Comparison of ENCODE assay signal across 8 cellular contexts in genomic region chr16:4402439-4403132, GRCh38. TPM values are rescaled to one million over a fixed set of nuclear protein-coding genes. Genes with fewer than 3 reads are reported as not detected.
DNase-seq lines count a peak whose midpoint lies in the region; ATAC-seq and TF ChIP-seq lines count a peak whose summit lies in the region.

No MANE protein-coding gene starts in this region.

- no peaks in the 10 kb centered on the region for H3K4me1 ChIP-seq in RWPE2 (ENCODE audit: insufficient read depth, poor library complexity, severe bottlenecking)
- no peaks in the 10 kb centered on the region for H3K4me1 ChIP-seq in foreskin keratinocyte
- H3K4me1 ChIP-seq in transverse colon = peaks cover 0 to 5% (median 4%) of the 10 kb centered on the region in 4 donors

- TF ChIP-seq POLR2A in transverse colon (IDR thresholded peaks at IDR 0.05) = no peak

- in situ Hi-C loops in transverse colon (cut with MboI; ENCODE audit: low pct_ligation_motif_present in 1 of 4, low pct_unique_long_range_greater_than_20kb in 1 of 4, low sequenced_read_pairs in 3 of 4) = loop anchor here in 2 of 4 donors (5.0 to 10.0 kb wide), 2 partner anchors 40 to 48 kb away; partner anchors contain the start of gene PAM16 (in 1 of the 2)

- H3K27me3 ChIP-seq in RWPE2 (ENCODE audit: insufficient read depth, poor library complexity, severe bottlenecking) (no peaks in the 10 kb centered on the region), foreskin keratinocyte (no peaks in the 10 kb centered on the region), transverse colon (no peaks in the 10 kb centered on the region)

- TF ChIP-seq EP300 in transverse colon (IDR thresholded peaks at IDR 0.05; ENCODE audit: low read depth) = no peak

- DNase-seq in ELF-1 (ENCODE audit: low read depth, low spot score) (peak; percentile 90), Kasumi-1 (lab: John Stamatoyannopoulos, UW) (peak; percentile 18 to 30), RWPE2 (ENCODE audit: low spot score) (peak; percentile 75), foreskin keratinocyte (peak in 1 of 2 donors; percentile 45), occipital lobe (lab: John Stamatoyannopoulos, UW) (peak; percentile 75), transverse colon (peak; percentile 85), mesenteric fat pad (ENCODE audit: low spot score) (no peak)
- DNase-seq in activated T-helper 9 cell treated with anti-CD3 and anti-CD28 coated beads, Interleukin-2, amount 50 U/mL, for 16 hours (ENCODE audit: low read depth) = peak; percentile 62

- H3K36me3 ChIP-seq in RWPE2 (ENCODE audit: low read depth) (peaks cover 24% of the 10 kb centered on the region), transverse colon (peaks cover 0 to 13% (median 2%) of the 10 kb centered on the region in 4 donors)

- H3K27ac ChIP-seq in RWPE2 (ENCODE audit: poor library complexity, severe bottlenecking) (no peak overlapping the region), foreskin keratinocyte (no peak overlapping the region), transverse colon (no peak overlapping the region)

- intact Hi-C loops in transverse colon (cut with DNase I; ENCODE audit: low total_unique reads) = loop anchor here (1.0 kb wide), 1 partner anchor 43 kb away; no protein-coding TSS in a partner anchor

- TF ChIP-seq CTCF in RWPE2 (IDR thresholded peaks at IDR 0.05; ENCODE audit: poor library complexity, severe bottlenecking) (peak; percentile 95), foreskin keratinocyte (conservative IDR thresholded peaks at IDR 0.05) (peak; percentile 95), transverse colon (IDR thresholded peaks at IDR 0.05) (peak; percentile 88 to 94 (median 93))

- H3K4me3 ChIP-seq in RWPE2 (ENCODE audit: severe bottlenecking) = no peak overlapping the region
- H3K4me3 ChIP-seq in transverse colon = no peak overlapping the region

- 53% methylated on average over 17 of the region's 29 CpGs; no CpG with 5 or more reads in 1 of the 2 donors for WGBS in transverse colon (ENCODE audit: low coverage in 1 of 2), 2 donors

- peak; percentile 92 for ATAC-seq in RWPE2 (ENCODE audit: low read depth)
- ATAC-seq in foreskin keratinocyte = peak; percentile 77

- H3K9me3 ChIP-seq in RWPE2 (ENCODE audit: severe bottlenecking) (no peaks in the 10 kb centered on the region), transverse colon (no peaks in the 10 kb centered on the region)

RNA-seq across cellular contexts. Expression of gene CORO7, which starts 13.8 kb away (rescaled TPM):
- total RNA-seq in foreskin keratinocyte (22.7 and 24.3 TPM in 2 replicates), occipital lobe (38.8 TPM), transverse colon (100 to 1,000 TPM in 1 of 4 donors, 10 to 100 TPM in 3; 46.8 to 330 (median 58.1) TPM), mesenteric fat pad (45.0 TPM)
- 17.1 and 17.5 TPM in 2 replicates for polyA plus RNA-seq in foreskin keratinocyte

RNA-seq across cellular contexts. Expression of gene DNAJA3, which starts 23.1 kb away (rescaled TPM):
- total RNA-seq in foreskin keratinocyte (62.4 and 67.4 TPM in 2 replicates), occipital lobe (32.1 TPM), transverse colon (100 to 1,000 TPM in 1 of 4 donors, 10 to 100 TPM in 3; 49.0 to 126 (median 75.5) TPM), mesenteric fat pad (36.0 TPM)
- 39.8 and 47.8 TPM in 2 replicates for polyA plus RNA-seq in foreskin keratinocyte

RNA-seq across cellular contexts. Expression of gene VASN, which starts 30.9 kb away (rescaled TPM):
- 1.8 and 2.3 TPM in 2 replicates for total RNA-seq in foreskin keratinocyte
- polyA plus RNA-seq in foreskin keratinocyte = 1.5 and 2.0 TPM in 2 replicates
- total RNA-seq in occipital lobe = 2.5 TPM
- 10 to 100 TPM in 2 of 4 donors, 1 to 10 TPM in 2; 3.4 to 18.7 (median 9.0) TPM for total RNA-seq in transverse colon
- 26.6 TPM for total RNA-seq in mesenteric fat pad

RNA-seq across cellular contexts. Expression of gene PAM16, which starts 51.5 kb away (rescaled TPM):
- total RNA-seq in foreskin keratinocyte (42.8 and 49.2 TPM in 2 replicates), occipital lobe (21.2 TPM), transverse colon (10 to 100 TPM; 26.5 to 40.5 (median 29.2) TPM), mesenteric fat pad (38.2 TPM)
- polyA plus RNA-seq in foreskin keratinocyte = 73.7 and 76.5 TPM in 2 replicates
